Comparison of ENCODE assay signal across 9 cellular contexts in the genomic region with DNA sequence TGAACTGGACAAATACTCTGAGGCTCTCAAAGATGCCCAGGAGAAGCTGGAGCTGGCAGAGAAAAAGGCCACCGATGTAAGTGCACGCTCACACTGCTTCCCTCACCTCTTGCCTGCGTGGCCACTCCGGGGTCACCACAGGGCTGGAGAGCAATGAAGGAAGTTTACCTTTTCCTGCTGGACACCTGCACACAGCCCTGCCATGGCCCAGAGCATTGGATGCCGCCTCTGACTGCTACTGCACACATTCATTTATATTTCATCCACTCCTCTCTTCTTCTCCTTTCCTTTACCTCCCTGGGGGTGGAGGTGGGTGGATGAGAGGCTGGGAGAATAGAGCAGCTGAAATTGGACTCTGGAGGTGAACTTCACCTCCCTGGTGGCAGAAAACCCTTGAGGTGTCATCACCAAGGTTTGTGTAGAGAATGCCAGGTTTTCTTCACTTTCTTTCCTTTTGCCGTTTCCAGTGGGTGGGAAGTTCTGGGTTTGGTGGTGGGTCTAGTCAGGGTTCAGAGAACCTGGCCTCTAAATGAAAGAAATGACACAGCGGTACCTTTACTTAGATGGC. TPM values are rescaled to one million over a fixed set of nuclear protein-coding genes. Genes with fewer than 3 reads are reported as not detected.
DNase-seq lines count a peak whose midpoint lies in the region; ATAC-seq and TF ChIP-seq lines count a peak whose summit lies in the region.
"Had no signal": no experiment of that assay in that cellular context is flagged by ENCODE, and none has a peak within 500 bp of the region (broad histone marks: within the 10 kb centered on the region; RNA-seq: fewer than 3 reads in every experiment).

No MANE protein-coding gene starts in this region.

- peaks cover 68% of the 10 kb centered on the region for H3K79me2 ChIP-seq in neural progenitor cell (ENCODE audit: low read depth)

- no peak overlapping the region for H2AFZ ChIP-seq in neural progenitor cell (replicated peaks)

- peak overlapping the region; percentile 98 for H3K4me2 ChIP-seq in neural progenitor cell

- CTCF ChIA-PET in Panc1 (lab: Charles Lee) = interaction anchor here (0.6 to 1.4 kb wide), 3 partner anchors 190 to 392 kb away, joined by 3 to 6 read pairs (median 5); no protein-coding TSS in a partner anchor

- no peak for DNase-seq in AG09309 (ENCODE audit: low read depth)
- no peak for DNase-seq in Panc1 (ENCODE audit: low read depth, low spot score)
- no peak for DNase-seq in esophagus squamous epithelium (lab: John Stamatoyannopoulos, UW)
- DNase-seq in neural progenitor cell (ENCODE audit: low spot score) = peak; percentile 32
- DNase-seq in DMS153 treated with DMSO at 0.1 percent for 48 hours (lab: John Stamatoyannopoulos, UW; ENCODE audit: unreplicated experiment) = no peak
- no peak for DNase-seq in NCI-H69 (lab: John Stamatoyannopoulos, UW)
- DNase-seq in NCI-H748 (lab: John Stamatoyannopoulos, UW; ENCODE audit: unreplicated experiment) = no peak
- no peak for DNase-seq in NCI-H146 (lab: John Stamatoyannopoulos, UW)
- DNase-seq: DND-41 had no signal

- H3K4me3 ChIP-seq in AG09309 (ENCODE audit: control insufficient read depth, low read depth, low read length) = peak overlapping the region; percentile 93
- peak overlapping the region; percentile 90 to 94 for H3K4me3 ChIP-seq in Panc1 (ENCODE audit: low read depth in 2 of 2, low read length in 2 of 2)
- peak overlapping the region; percentile 35 to 86 (median 70) for H3K4me3 ChIP-seq in esophagus squamous epithelium
- peak overlapping the region; percentile 94 for H3K4me3 ChIP-seq in neural progenitor cell

- peak overlapping the region; percentile 94 for H3K9ac ChIP-seq in neural progenitor cell

- ATAC-seq in Panc1 = no peak

- no peaks in the 10 kb centered on the region for H3K27me3 ChIP-seq in Panc1 (ENCODE audit: control insufficient read depth, insufficient read depth, low read length)
- peaks cover 0 to 77% (median 6%) of the 10 kb centered on the region in 4 donors for H3K27me3 ChIP-seq in esophagus squamous epithelium
- H3K27me3 ChIP-seq in neural progenitor cell = peaks cover 4% of the 10 kb centered on the region

- H3K4me3 Mint-ChIP-seq in neural progenitor cell = peak overlapping the region; percentile 96

- peaks cover 21% of the 10 kb centered on the region for H3K36me3 Mint-ChIP-seq in neural progenitor cell

- intact Hi-C loops in Panc1 (cut with micrococcal nuclease; ENCODE audit: unreplicated experiment) = loop anchor here (2.0 to 10.0 kb wide), 2 partner anchors 111 to 261 kb away; partner anchors contain the start of gene RPS27L
- intact Hi-C loops in esophagus squamous epithelium (cut with DNase I) = no loop called here

- in situ Hi-C loops in Panc1 (cut with HindIII; ENCODE audit: low pct_unique_long_range_greater_than_20kb, low sequenced_read_pairs) = no loop called here

- TF ChIP-seq CTCF in AG09309 (IDR thresholded peaks at IDR 0.05; ENCODE audit: control insufficient read depth, insufficient read depth, low read depth, low read length, missing control alignments) = no peak
- no peak for TF ChIP-seq CTCF in Panc1 (IDR thresholded peaks at IDR 0.05)
- TF ChIP-seq CTCF in esophagus squamous epithelium (IDR thresholded peaks at IDR 0.05) = no peak
- no peak for TF ChIP-seq CTCF in neural progenitor cell (IDR thresholded peaks at IDR 0.05)

- peaks cover 4% of the 10 kb centered on the region for H3K27me3 Mint-ChIP-seq in neural progenitor cell (ENCODE audit: insufficient read depth, low read depth)

- peaks cover 54% of the 10 kb centered on the region for H3K4me1 Mint-ChIP-seq in neural progenitor cell

- peaks cover 5% of the 10 kb centered on the region for H3K9me3 Mint-ChIP-seq in neural progenitor cell

- TF ChIP-seq POLR2A in esophagus squamous epithelium (IDR thresholded peaks at IDR 0.05) = no peak

- peaks cover 52% of the 10 kb centered on the region for H4K20me1 ChIP-seq in neural progenitor cell (ENCODE audit: low read depth)

- 51 to 62% methylated on average over 6 to 7 of the region's 7 CpGs for WGBS in esophagus squamous epithelium, 2 donors

- H3K9me3 ChIP-seq in Panc1 (ENCODE audit: control insufficient read depth, insufficient read depth, low read depth, low read length) = no peaks in the 10 kb centered on the region
- H3K9me3 ChIP-seq in esophagus squamous epithelium = no peaks in the 10 kb centered on the region
- no peaks in the 10 kb centered on the region for H3K9me3 ChIP-seq in neural progenitor cell (ENCODE audit: low read depth)

- peaks cover 54% of the 10 kb centered on the region for H3F3A ChIP-seq in neural progenitor cell (ENCODE audit: low read depth)

- H3K4me1 ChIP-seq in Panc1 (ENCODE audit: control insufficient read depth, insufficient read depth, low read length) = peaks cover 49% of the 10 kb centered on the region
- H3K4me1 ChIP-seq in esophagus squamous epithelium = peaks cover 17 to 54% (median 20%) of the 10 kb centered on the region in 3 donors
- peaks cover 40% of the 10 kb centered on the region for H3K4me1 ChIP-seq in neural progenitor cell

- no TSS peak for BruUV-seq in Panc1 (replicated peaks; lab: Mats Ljungman, UMichigan)

- no peaks in the 10 kb centered on the region; the same call in 1 of the 2 replicates for H3K36me3 ChIP-seq in Panc1 (ENCODE audit: control insufficient read depth, insufficient read depth, low read length)
- no peaks in the 10 kb centered on the region for H3K36me3 ChIP-seq in esophagus squamous epithelium
- peaks cover 10% of the 10 kb centered on the region for H3K36me3 ChIP-seq in neural progenitor cell

- peak overlapping the region; percentile 57 for H3K27ac Mint-ChIP-seq in neural progenitor cell

- H3K27ac ChIP-seq in Panc1 (ENCODE audit: low read length) = peak overlapping the region; percentile 83
- H3K27ac ChIP-seq in esophagus squamous epithelium = peak overlapping the region; percentile 66 to 92 (median 86)
- H3K27ac ChIP-seq in neural progenitor cell = peak overlapping the region; percentile 99

- POLR2A ChIA-PET in Panc1 (lab: Charles Lee) = interaction anchor here (0.6 kb wide), 2 partner anchors 25 to 200 kb away, joined by 4 to 6 read pairs; no protein-coding TSS in a partner anchor

RNA-seq across cellular contexts. Expression of gene TPM1, which starts 1.6 kb away (rescaled TPM):
- 298 TPM for total RNA-seq in Panc1 (2021; ENCODE audit: unreplicated experiment)
- polyA plus RNA-seq in Panc1 (2012; ENCODE audit: insufficient read length) = 243 TPM
- 100 to 1,000 TPM in 2 of 4 donors, 10 to 100 TPM in 2; 44.3 to 680 (median 138) TPM for total RNA-seq in esophagus squamous epithelium
- total RNA-seq in neural progenitor cell (ENCODE audit: low replicate concordance) = 614 and 623 TPM in 2 replicates
